ENCODE assay signal across 23 cellular contexts in genomic region chr5:149048806-149049205, GRCh38. TPM values are rescaled to one million over a fixed set of nuclear protein-coding genes. Genes with fewer than 3 reads are reported as not detected.
DNase-seq lines count a peak whose midpoint lies in the region; ATAC-seq and TF ChIP-seq lines count a peak whose summit lies in the region.
"Had no signal": no experiment of that assay in that cellular context is flagged by ENCODE, and none has a peak within 500 bp of the region (broad histone marks: within the 10 kb centered on the region; RNA-seq: fewer than 3 reads in every experiment).

No MANE protein-coding gene starts in this region.

- DNase-seq in ACHN (peak; percentile 50), RWPE1 (ENCODE audit: low spot score) (no peak), glomerular visceral epithelial cell (ENCODE audit: extremely low spot score) (peak; percentile 49), nephron progenitor cell (no peak), adrenal gland (no peak), foreskin fibroblast (no peak), DMS79 (lab: John Stamatoyannopoulos, UW) (no peak)
- DNase-seq: CD4-positive, CD25-positive, alpha-beta regulatory T cell; IMR-90; KG1; NCI-H1048; NCI-H1417 treated with DMSO at 0.1 percent for 48 hours; NCI-H1694 treated with DMSO at 0.1 percent for 48 hours; NCI-H2081; NCI-H2227 treated with DMSO at 0.1 percent for 48 hours; NCI-H526 treated with DMSO at 0.1 percent for 48 hours; Peyer's patch; SK-N-SH had no signal

- no peak for TF ChIP-seq CTCF in RWPE1 (conservative IDR thresholded peaks at IDR 0.05; ENCODE audit: low read depth)
- no peak for TF ChIP-seq CTCF in nephron progenitor cell (IDR thresholded peaks at IDR 0.05)
- TF ChIP-seq CTCF in adrenal gland (IDR thresholded peaks at IDR 0.05): no peak
- TF ChIP-seq CTCF in foreskin fibroblast (IDR thresholded peaks at IDR 0.05; ENCODE audit: low read depth, low read length): no peak

- in situ Hi-C loops in ACHN (cut with HindIII; ENCODE audit: low pct_ligation_motif_present, low pct_unique_long_range_greater_than_20kb, low sequenced_read_pairs): no loop called here

- TF ChIP-seq POLR2A in adrenal gland (IDR thresholded peaks at IDR 0.05): no peak

- peaks cover 8% of the 10 kb centered on the region for H3K27me3 Mint-ChIP-seq in nephron progenitor cell (ENCODE audit: low read depth, poor library complexity)

- peak overlapping the region; percentile 43 for H3K27ac Mint-ChIP-seq in nephron progenitor cell
- H3K27ac Mint-ChIP-seq: CD4-positive, CD25-positive, alpha-beta regulatory T cell had no signal

- H3K27ac ChIP-seq in RWPE1 (peak overlapping the region; percentile 31), adrenal gland (no peak overlapping the region)
- H3K27ac ChIP-seq: 22Rv1, BLaER1, Peyer's patch had no signal

- H3K27me3 ChIP-seq in adrenal gland: no peaks in the 10 kb centered on the region
- H3K27me3 ChIP-seq: BLaER1, Peyer's patch had no signal

- CTCF ChIA-PET in RWPE1 (lab: Yijun Ruan, JAX): interaction anchor here (0.6 to 1.8 kb wide), 4 partner anchors 14 to 575 kb away, joined by 3 to 10 read pairs (median 4); no protein-coding TSS in a partner anchor

- no peaks in the 10 kb centered on the region for H3K9me3 ChIP-seq in adrenal gland (replicated peaks in 1 of 3)
- H3K9me3 ChIP-seq: BLaER1, Peyer's patch, SK-N-SH had no signal

- no peaks in the 10 kb centered on the region for H3K4me1 ChIP-seq in adrenal gland (replicated peaks in 1 of 2)
- H3K4me1 ChIP-seq: BLaER1, Peyer's patch had no signal

- no peaks in the 10 kb centered on the region for H3K9me3 Mint-ChIP-seq in nephron progenitor cell

- no peak for ATAC-seq in HG02840 (IDR thresholded peaks at IDR 0.05; ENCODE audit: low FRiP score, unreplicated experiment)

- H3K4me3 ChIP-seq in adrenal gland: no peak overlapping the region
- no peak overlapping the region for H3K4me3 ChIP-seq in foreskin fibroblast (ENCODE audit: low read depth in 1 of 2, low read length in 2 of 2)
- H3K4me3 ChIP-seq: BLaER1, Peyer's patch had no signal

- no peaks in the 10 kb centered on the region for H3K4me1 Mint-ChIP-seq in nephron progenitor cell
- H3K4me1 Mint-ChIP-seq: CD4-positive, CD25-positive, alpha-beta regulatory T cell had no signal

- intact Hi-C loops in adrenal gland (cut with DNase I): no loop called here

- no peak overlapping the region for H3K4me3 Mint-ChIP-seq in nephron progenitor cell
- H3K4me3 Mint-ChIP-seq: CD4-positive, CD25-positive, alpha-beta regulatory T cell had no signal

- H3K36me3 Mint-ChIP-seq in nephron progenitor cell (ENCODE audit: low read depth): no peaks in the 10 kb centered on the region
- H3K36me3 Mint-ChIP-seq: CD4-positive, CD25-positive, alpha-beta regulatory T cell had no signal

- POLR2A ChIA-PET in RWPE1 (lab: Yijun Ruan, JAX; ENCODE audit: low non-redundant PET): no interaction called here

- H3K36me3 ChIP-seq in adrenal gland (replicated peaks in 1 of 2): no peaks in the 10 kb centered on the region
- H3K36me3 ChIP-seq: BLaER1, Peyer's patch had no signal

- WGBS in adrenal gland, 4 donors: 87 to 89% (median 88%) methylated on average over 4 of the region's 4 CpGs

RNA-seq across cellular contexts. Expression of gene SH3TC2, which starts 14.1 kb away (rescaled TPM):
- 1 to 10 TPM in 1 of 8 donors, under 1 TPM in 7; 0.14 to 1.1 (median 0.55) TPM for total RNA-seq in adrenal gland
- under 1 TPM; 0.24 to 0.40 (median 0.26) TPM for polyA plus RNA-seq in adrenal gland
- total RNA-seq: G401, OCI-LY7 had no signal
- polyA plus RNA-seq: CD4-positive, CD25-positive, alpha-beta regulatory T cell had no signal

Comparison
In these comparisons a context has a peak if more than half of its experiments do, and no peak if none do; other contexts are left out.
1. DNase-seq: peak in ACHN (single experiment) and glomerular visceral epithelial cell (single experiment); none in RWPE1 (single experiment), nephron progenitor cell (single experiment), adrenal gland (0 of 7), foreskin fibroblast (0 of 2) and DMS79 (single experiment).